8 cellular contexts compared by ENCODE assay signal in the genomic region with DNA sequence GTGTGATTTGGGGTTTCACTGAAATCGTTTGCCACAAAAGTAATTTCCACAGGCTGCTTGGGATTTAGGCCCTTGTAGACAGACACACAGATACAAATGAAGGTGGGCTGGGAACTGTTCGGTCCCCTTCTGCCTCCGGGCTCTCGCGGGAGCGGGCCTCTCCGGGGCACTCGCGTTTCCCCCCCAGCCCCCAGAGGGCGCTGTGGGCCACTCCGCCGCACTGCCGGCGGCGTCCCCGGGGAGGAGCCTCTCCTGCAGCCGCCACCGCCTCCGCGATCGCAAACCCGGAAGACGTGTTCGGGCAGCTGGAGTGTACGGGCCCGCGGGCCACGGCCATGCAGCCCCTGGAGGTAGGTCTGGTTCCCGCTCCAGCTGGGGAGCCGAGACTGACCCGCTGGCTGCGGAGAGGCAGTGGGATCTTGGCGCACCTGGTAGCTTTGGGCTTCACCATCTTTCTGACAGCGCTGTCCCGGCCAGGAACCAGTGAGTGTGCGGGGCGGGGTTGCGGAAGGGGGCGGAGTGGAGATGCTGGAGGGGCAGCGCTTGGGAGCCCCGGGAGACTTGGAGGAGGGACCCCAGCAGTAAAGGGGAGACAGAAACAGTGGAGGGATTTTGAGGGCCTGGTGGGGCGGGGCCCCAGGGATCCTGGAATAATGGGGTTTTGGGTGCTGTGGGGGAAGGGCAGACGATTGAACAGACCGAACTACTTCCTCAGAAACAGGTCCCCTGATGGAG. TPM values are rescaled to one million over a fixed set of nuclear protein-coding genes. Genes with fewer than 3 reads are reported as not detected.
A peak's percentile ranks its signal among the peaks of the same experiment; 100 is the strongest.
DNase-seq lines count a peak whose midpoint lies in the region; ATAC-seq and TF ChIP-seq lines count a peak whose summit lies in the region.

A gene with protein sequence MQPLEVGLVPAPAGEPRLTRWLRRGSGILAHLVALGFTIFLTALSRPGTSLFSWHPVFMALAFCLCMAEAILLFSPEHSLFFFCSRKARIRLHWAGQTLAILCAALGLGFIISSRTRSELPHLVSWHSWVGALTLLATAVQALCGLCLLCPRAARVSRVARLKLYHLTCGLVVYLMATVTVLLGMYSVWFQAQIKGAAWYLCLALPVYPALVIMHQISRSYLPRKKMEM (plus strand): TSS at position 290 of the 735 bp plus-strand sequence. CDS start 46 bp downstream, at position 336.

- H3K36me3 ChIP-seq in neural progenitor cell: no peaks in the 10 kb centered on the region

- peak within 1 kb of the TSS; percentile 73 for H3K4me3 ChIP-seq in neural progenitor cell

- peak within 1 kb of the TSS; percentile 94 for H3K4me3 Mint-ChIP-seq in neural progenitor cell

- H3K4me1 Mint-ChIP-seq in neural progenitor cell: peaks cover 26% of the 10 kb centered on the region

- peaks cover 7% of the 10 kb centered on the region for H3K36me3 Mint-ChIP-seq in neural progenitor cell

- peak within 1 kb of the TSS; percentile 73 for H3K4me2 ChIP-seq in neural progenitor cell

- H3K27ac Mint-ChIP-seq in neural progenitor cell: no peak within 1 kb of the TSS

- no peak within 1 kb of the TSS for H3K9ac ChIP-seq in neural progenitor cell

- peaks cover 31% of the 10 kb centered on the region for H3F3A ChIP-seq in neural progenitor cell (ENCODE audit: low read depth)

- H3K4me1 ChIP-seq in neural progenitor cell: peaks cover 20% of the 10 kb centered on the region

- peaks cover 6% of the 10 kb centered on the region for H3K79me2 ChIP-seq in neural progenitor cell (ENCODE audit: low read depth)

- H3K27me3 ChIP-seq in neural progenitor cell: no peaks in the 10 kb centered on the region

- no peaks in the 10 kb centered on the region for H3K9me3 ChIP-seq in neural progenitor cell (ENCODE audit: low read depth)

- no peak within 1 kb of the TSS for H3K27ac ChIP-seq in neural progenitor cell

- peaks cover 4% of the 10 kb centered on the region for H4K20me1 ChIP-seq in neural progenitor cell (ENCODE audit: low read depth)

- peak; percentile 89 for ATAC-seq in GM21723 (IDR thresholded peaks at IDR 0.05; ENCODE audit: unreplicated experiment)

- DNase-seq in ELF-1 (ENCODE audit: low read depth, low spot score): peak; percentile 94
- peak; percentile 76 for DNase-seq in KG1 (lab: John Stamatoyannopoulos, UW)
- peak; percentile 86 for DNase-seq in RPMI8226
- peak; percentile 89 for DNase-seq in activated effector memory CD4-positive, alpha-beta T cell treated with Interleukin-2 at 50 U/mL for 16 hours
- peak; percentile 47 for DNase-seq in fibroblast of the conjunctiva (ENCODE audit: low read depth)
- peak; percentile 93 for DNase-seq in neural progenitor cell (ENCODE audit: low spot score)
- DNase-seq in stromal cell of bone marrow (ENCODE audit: low read depth): peak; percentile 57

- H2AFZ ChIP-seq in neural progenitor cell (replicated peaks): peak within 1 kb of the TSS; percentile 89

- peaks cover 9% of the 10 kb centered on the region for H3K27me3 Mint-ChIP-seq in neural progenitor cell (ENCODE audit: insufficient read depth, low read depth)

- no peaks in the 10 kb centered on the region for H3K9me3 Mint-ChIP-seq in neural progenitor cell

- TF ChIP-seq CTCF in neural progenitor cell (IDR thresholded peaks at IDR 0.05): peak; percentile 93

RNA-seq across cellular contexts. Expression of the gene that starts here (rescaled TPM):
- total RNA-seq in neural progenitor cell (ENCODE audit: low replicate concordance): 4.3 and 6.8 TPM in 2 replicates
